Comparison of ENCODE assay signal across 12 cellular contexts in the genomic region with DNA sequence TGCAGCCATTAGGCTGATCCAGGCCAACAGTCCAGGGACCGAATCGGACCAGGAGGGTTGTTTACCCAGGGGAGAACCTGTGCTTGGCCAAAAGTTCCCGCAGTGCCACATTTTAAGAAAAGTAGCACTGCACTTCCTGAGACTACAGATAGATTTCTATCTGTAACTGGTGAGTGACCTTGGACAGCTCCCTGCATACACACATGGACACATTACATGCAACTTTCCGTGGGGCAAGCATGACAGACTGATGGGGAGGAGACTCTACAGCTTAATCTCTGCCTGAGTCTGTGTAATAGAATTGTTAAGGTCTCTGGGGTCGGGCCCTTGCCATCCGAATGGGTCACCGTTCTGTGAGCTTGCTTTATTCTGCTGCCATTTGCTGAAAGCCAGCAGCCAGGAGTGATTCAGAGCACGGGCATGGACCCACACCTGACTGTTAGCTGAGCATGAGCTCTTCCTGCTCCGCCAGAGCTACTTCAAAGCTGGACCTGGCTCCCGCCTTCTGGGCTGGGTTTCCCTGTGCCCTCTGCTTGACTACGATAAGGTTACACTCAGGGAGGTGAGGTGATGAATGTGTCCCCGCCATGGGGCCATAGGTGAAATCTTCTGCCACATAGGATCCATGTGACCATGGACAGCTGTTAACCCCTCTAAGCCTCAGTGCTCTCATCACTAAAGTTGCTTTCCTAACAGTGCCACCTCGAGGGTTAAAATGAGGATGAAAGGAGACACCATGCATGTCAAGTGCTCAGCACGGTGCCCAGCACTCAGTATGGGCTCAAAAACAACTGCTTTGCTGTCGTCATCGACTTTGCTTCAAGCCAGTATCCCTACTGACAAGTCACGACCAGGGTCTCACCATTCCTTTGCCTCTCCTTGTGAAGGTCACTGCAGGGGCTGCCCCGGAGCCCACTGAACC.
DNase-seq lines count a peak whose midpoint lies in the region; ATAC-seq and TF ChIP-seq lines count a peak whose summit lies in the region.
"Had no signal": no experiment of that assay in that cellular context is flagged by ENCODE, and none has a peak within 500 bp of the region (broad histone marks: within the 10 kb centered on the region; RNA-seq: fewer than 3 reads in every experiment).

No MANE protein-coding gene starts in this region.

- H3K4me3 ChIP-seq in AG10803 (ENCODE audit: low read length) (no peak overlapping the region), SK-N-SH (ENCODE audit: low read depth in 2 of 2, low read length in 1 of 2) (no peak overlapping the region), prostate gland (no peak overlapping the region)
- H3K4me3 ChIP-seq: smooth muscle cell had no signal

- TF ChIP-seq CTCF in AG10803 (conservative IDR thresholded peaks at IDR 0.05; ENCODE audit: low read length), result no peak
- no peak for TF ChIP-seq CTCF in SK-N-SH (IDR thresholded peaks at IDR 0.05)
- no peak for TF ChIP-seq CTCF in foreskin keratinocyte (conservative IDR thresholded peaks at IDR 0.05)
- TF ChIP-seq CTCF in prostate gland (IDR thresholded peaks at IDR 0.05), result no peak

- ATAC-seq in foreskin keratinocyte, result peak; percentile 51
- no peak for ATAC-seq in HG02973 (IDR thresholded peaks at IDR 0.05; ENCODE audit: unreplicated experiment)
- no peak for ATAC-seq in left cardiac atrium

- H4K20me1 ChIP-seq in SK-N-SH (ENCODE audit: insufficient read depth), result no peaks in the 10 kb centered on the region

- peak; percentile 17 for DNase-seq in AG10803 (ENCODE audit: low read depth)
- peak; percentile 30 for DNase-seq in LHCN-M2 (ENCODE audit: low read depth)
- DNase-seq in SK-N-SH, result no peak
- peak in 1 of 2 donors; percentile 48 for DNase-seq in foreskin keratinocyte
- DNase-seq in prostate gland (ENCODE audit: low spot score), result no peak
- no peak for DNase-seq in left cardiac atrium
- DNase-seq in substantia nigra (lab: John Stamatoyannopoulos, UW), result no peak
- DNase-seq: NCI-H1930, T-cell had no signal

- no peaks in the 10 kb centered on the region for H3K9me2 ChIP-seq in SK-N-SH

- H3K4me1 ChIP-seq in SK-N-SH (ENCODE audit: control insufficient read depth in 1 of 2, insufficient read depth in 2 of 2, low read depth in 1 of 2, low read length in 1 of 2), result no peaks in the 10 kb centered on the region
- no peaks in the 10 kb centered on the region for H3K4me1 ChIP-seq in foreskin keratinocyte
- no peaks in the 10 kb centered on the region for H3K4me1 ChIP-seq in prostate gland (replicated peaks)
- H3K4me1 ChIP-seq: Caco-2 had no signal

- no peaks in the 10 kb centered on the region for H3K36me3 ChIP-seq in SK-N-SH (replicated peaks in 1 of 2; ENCODE audit: control insufficient read depth in 1 of 2, insufficient read depth in 2 of 2, low read length in 1 of 2)
- H3K36me3 ChIP-seq in prostate gland, result no peaks in the 10 kb centered on the region

- H3F3A ChIP-seq in SK-N-SH (replicated peaks; ENCODE audit: insufficient read depth), result no peaks in the 10 kb centered on the region

- no peak overlapping the region for H2AFZ ChIP-seq in SK-N-SH (ENCODE audit: low read depth)

- 38% methylated on average over 14 of the region's 18 CpGs for WGBS in SK-N-SH (ENCODE audit: low lambda C conversion rate)
- 20% methylated on average over 18 of the region's 18 CpGs for WGBS in prostate gland

- no peak for TF ChIP-seq EP300 in SK-N-SH (IDR thresholded peaks at IDR 0.05; ENCODE audit: borderline replicate concordance in 1 of 2, low read depth in 1 of 2, low read length in 1 of 2)

- TF ChIP-seq POLR2A in prostate gland (IDR thresholded peaks at IDR 0.05), result no peak

- intact Hi-C loops in prostate gland (cut with DNase I), result no loop called here
- intact Hi-C loops in left cardiac atrium (cut with DNase I), result no loop called here

- H3K9me3 ChIP-seq in SK-N-SH (no peaks in the 10 kb centered on the region), prostate gland (no peaks in the 10 kb centered on the region)
- H3K9me3 ChIP-seq: Caco-2 had no signal

- no peaks in the 10 kb centered on the region for H3K79me2 ChIP-seq in SK-N-SH (ENCODE audit: insufficient read depth)

- CTCF ChIA-PET in SK-N-SH (lab: Yijun Ruan, JAX), result interaction anchor here (1.3 to 1.7 kb wide), 2 partner anchors 12 to 44 kb away, joined by 3 to 5 read pairs; no protein-coding TSS in a partner anchor

- POLR2A ChIA-PET in SK-N-SH (lab: Yijun Ruan, JAX), result no interaction called here

- H3K4me2 ChIP-seq in SK-N-SH, result no peak overlapping the region
- H3K4me2 ChIP-seq: smooth muscle cell had no signal

- H3K27ac ChIP-seq in SK-N-SH (ENCODE audit: low read depth in 2 of 2, low read length in 1 of 2) (no peak overlapping the region), foreskin keratinocyte (no peak overlapping the region), prostate gland (no peak overlapping the region), substantia nigra (ENCODE audit: low read depth, low read length, poor library complexity, severe bottlenecking) (no peak overlapping the region)

- TF ChIP-seq RAD21 in SK-N-SH (IDR thresholded peaks at IDR 0.05; ENCODE audit: low read length), result no peak

- no peak overlapping the region for H3K9ac ChIP-seq in SK-N-SH

- H3K27me3 ChIP-seq in SK-N-SH (ENCODE audit: insufficient read depth) (peaks cover 17% of the 10 kb centered on the region; the same call in 1 of the 2 replicates), foreskin keratinocyte (peaks cover 9% of the 10 kb centered on the region), prostate gland (replicated peaks; ENCODE audit: insufficient read depth) (no peaks in the 10 kb centered on the region)

TF ChIP-seq in SK-N-SH, 30 proteins besides CTCF, POLR2A, EP300 and RAD21:
- TF ChIP-seq YY1 (IDR thresholded peaks at IDR 0.05; ENCODE audit: low read depth) (no peak), REST (IDR thresholded peaks at IDR 0.05; ENCODE audit: low read depth, low read length) (peak; percentile 91)
TF ChIP-seq in SK-N-SH: peak in this region for 1.

Comparison
In these comparisons a context has a peak if more than half of its experiments do, and no peak if none do; other contexts are left out.
1. DNase-seq: peak in AG10803 (single experiment) and LHCN-M2 (single experiment); none in SK-N-SH (single experiment), prostate gland (single experiment), left cardiac atrium (single experiment) and substantia nigra (0 of 49).